Comparison of ENCODE assay signal across 8 cellular contexts in genomic region chr17:49576121-49576905, GRCh38. TPM values are rescaled to one million over a fixed set of nuclear protein-coding genes. Genes with fewer than 3 reads are reported as not detected.
DNase-seq lines count a peak whose midpoint lies in the region; ATAC-seq and TF ChIP-seq lines count a peak whose summit lies in the region.

No MANE protein-coding gene starts in this region.

- H3K27me3 Mint-ChIP-seq in activated CD4-positive, alpha-beta T cell treated with anti-CD3 and anti-CD28 coated beads, Interleukin-2, amount 10 ng/mL, durations not matched to agents 7 days and 5 days = peaks cover 55% of the 10 kb centered on the region
- H3K27me3 Mint-ChIP-seq in endodermal cell (ENCODE audit: insufficient read depth) = peaks cover 55% of the 10 kb centered on the region

- H3K27me3 ChIP-seq in endodermal cell (ENCODE audit: control insufficient read depth, insufficient read depth, low read length, poor library complexity, severe bottlenecking) = peaks cover 57% of the 10 kb centered on the region

- TF ChIP-seq CTCF in RWPE1 (conservative IDR thresholded peaks at IDR 0.05; ENCODE audit: low read depth) (no peak), endodermal cell (conservative IDR thresholded peaks at IDR 0.05) (no peak)

- POLR2A ChIA-PET in activated CD4-positive, alpha-beta T cell treated with anti-CD3 and anti-CD28 coated beads, Interleukin-2, amount 10 ng/mL, durations not matched to agents 7 days and 5 days (lab: Charles Lee) = no interaction called here
- POLR2A ChIA-PET in RWPE1 (lab: Yijun Ruan, JAX; ENCODE audit: low non-redundant PET) = no interaction called here

- H3K27ac Mint-ChIP-seq in activated CD4-positive, alpha-beta T cell treated with anti-CD3 and anti-CD28 coated beads, Interleukin-2, amount 10 ng/mL, durations not matched to agents 7 days and 5 days = no peak overlapping the region
- H3K27ac Mint-ChIP-seq in endodermal cell = no peak overlapping the region

- no peaks in the 10 kb centered on the region for H3K9me3 ChIP-seq in endodermal cell (ENCODE audit: control insufficient read depth, low read length)

- DNase-seq in activated CD4-positive, alpha-beta T cell treated with anti-CD3 and anti-CD28 coated beads, Interleukin-2, amount 10 ng/mL, durations not matched to agents 7 days and 5 days = no peak
- DNase-seq in activated CD4-positive, alpha-beta T cell treated with anti-CD3 and anti-CD28 coated beads, Interleukin-2, amount 50 U/mL, for 4 hours = no peak
- DNase-seq in RWPE1 (ENCODE audit: low spot score) = peak; percentile 58
- peak; percentile 96 for DNase-seq in endodermal cell
- peak; percentile 36 for DNase-seq in midbrain (lab: John Stamatoyannopoulos, UW)
- no peak for DNase-seq in NAMALWA (ENCODE audit: low spot score)
- no peak for DNase-seq in NOMO-1 treated with DMSO at 0.1 percent for 48 hours (lab: John Stamatoyannopoulos, UW; ENCODE audit: unreplicated experiment)

- peaks cover 12% of the 10 kb centered on the region for H3K4me1 Mint-ChIP-seq in activated CD4-positive, alpha-beta T cell treated with anti-CD3 and anti-CD28 coated beads, Interleukin-2, amount 10 ng/mL, durations not matched to agents 7 days and 5 days
- no peaks in the 10 kb centered on the region for H3K4me1 Mint-ChIP-seq in endodermal cell

- no peaks in the 10 kb centered on the region for H3K36me3 ChIP-seq in endodermal cell (ENCODE audit: control insufficient read depth, insufficient read depth, low read length)

- H3K27ac ChIP-seq in RWPE1 = no peak overlapping the region
- no peak overlapping the region for H3K27ac ChIP-seq in endodermal cell (ENCODE audit: low read depth, low read length)

- CTCF ChIA-PET in activated CD4-positive, alpha-beta T cell treated with anti-CD3 and anti-CD28 coated beads, Interleukin-2, amount 10 ng/mL, durations not matched to agents 7 days and 5 days (lab: Charles Lee) = interaction anchor here (0.7 to 2.9 kb wide), 19 partner anchors 9 to 304 kb away, joined by 3 to 21 read pairs (median 4); partner anchors contain the start of gene SLC35B1
- CTCF ChIA-PET in RWPE1 (lab: Yijun Ruan, JAX) = interaction anchor here (0.6 to 2.8 kb wide), 15 partner anchors 14 to 422 kb away, joined by 3 to 11 read pairs (median 4); partner anchors contain the start of genes KAT7 and SLC35B1

- H3K36me3 Mint-ChIP-seq in activated CD4-positive, alpha-beta T cell treated with anti-CD3 and anti-CD28 coated beads, Interleukin-2, amount 10 ng/mL, durations not matched to agents 7 days and 5 days (ENCODE audit: low read depth) = no peaks in the 10 kb centered on the region
- H3K36me3 Mint-ChIP-seq in endodermal cell (ENCODE audit: low read depth) = no peaks in the 10 kb centered on the region

- peak overlapping the region; percentile 57 for H3K4me3 Mint-ChIP-seq in activated CD4-positive, alpha-beta T cell treated with anti-CD3 and anti-CD28 coated beads, Interleukin-2, amount 10 ng/mL, durations not matched to agents 7 days and 5 days
- H3K4me3 Mint-ChIP-seq in endodermal cell = peak overlapping the region; percentile 84

- no peaks in the 10 kb centered on the region for H3K4me1 ChIP-seq in endodermal cell (ENCODE audit: control insufficient read depth, insufficient read depth, low read length)

- ATAC-seq in GM21528 (IDR thresholded peaks at IDR 0.05; ENCODE audit: low FRiP score, unreplicated experiment) = no peak

- no peaks in the 10 kb centered on the region for H3K9me3 Mint-ChIP-seq in activated CD4-positive, alpha-beta T cell treated with anti-CD3 and anti-CD28 coated beads, Interleukin-2, amount 10 ng/mL, durations not matched to agents 7 days and 5 days
- H3K9me3 Mint-ChIP-seq in endodermal cell = no peaks in the 10 kb centered on the region

- peak overlapping the region; percentile 36 for H3K9ac ChIP-seq in endodermal cell (ENCODE audit: extremely low read depth, low read length, poor library complexity, severe bottlenecking)

- WGBS in endodermal cell (ENCODE audit: insufficient coverage in 1 of 2, insufficient read length in 1 of 2), 2 experiments = 0 to 1% methylated on average over 6 to 59 of the region's 62 CpGs

- H3K4me3 ChIP-seq in endodermal cell (ENCODE audit: low read length) = peak overlapping the region; percentile 83

RNA-seq across cellular contexts. Expression of gene NXPH3, which starts 0.6 kb away (rescaled TPM):
- not detected for total RNA-seq in activated CD4-positive, alpha-beta T cell treated with anti-CD3 and anti-CD28 coated beads, Interleukin-2, amount 10 ng/mL, durations not matched to agents 7 days and 5 days
- total RNA-seq in endodermal cell = 1 to 10 TPM; 3.0 to 5.9 TPM
- polyA plus RNA-seq in endodermal cell (2013, experiment 1 of 2) = 1.4 TPM
- 1.7 TPM for polyA plus RNA-seq in endodermal cell (2013, experiment 2 of 2)

Comparison
In these comparisons a context has a peak if more than half of its experiments do, and no peak if none do; other contexts are left out.
1. DNase-seq: peak in RWPE1 (single experiment), endodermal cell (single experiment) and midbrain (single experiment); none in activated CD4-positive, alpha-beta T cell treated with anti-CD3 and anti-CD28 coated beads, Interleukin-2, amount 10 ng/mL, durations not matched to agents 7 days and 5 days (single experiment), activated CD4-positive, alpha-beta T cell treated with anti-CD3 and anti-CD28 coated beads, Interleukin-2, amount 50 U/mL, for 4 hours (0 of 2), NAMALWA (single experiment) and NOMO-1 treated with DMSO at 0.1 percent for 48 hours (single experiment).
2. RNA of gene NXPH3, which starts 0.6 kb away (total RNA-seq): 3.0 to 5.9 TPM in endodermal cell; not detected in activated CD4-positive, alpha-beta T cell treated with anti-CD3 and anti-CD28 coated beads, Interleukin-2, amount 10 ng/mL, durations not matched to agents 7 days and 5 days; every median in the first group is over 4 times any median in the second.